In genomic region chr22:22926359-22927195, GRCh38 we compare ENCODE assay signal across 29 cellular contexts. TPM values are rescaled to one million over a fixed set of nuclear protein-coding genes. Genes with fewer than 3 reads are reported as not detected.
DNase-seq lines count a peak whose midpoint lies in the region; ATAC-seq, FAIRE-seq and TF ChIP-seq lines count a peak whose summit lies in the region.
"Had no signal": no experiment of that assay in that cellular context is flagged by ENCODE, and none has a peak within 500 bp of the region (broad histone marks: within the 10 kb centered on the region; RNA-seq: fewer than 3 reads in every experiment).

No MANE protein-coding gene starts in this region.

- no peaks in the 10 kb centered on the region for H3K27me3 ChIP-seq in OCI-LY1 (ENCODE audit: insufficient read depth, low read length)
- H3K27me3 ChIP-seq in H1 (replicated peaks in 1 of 4; ENCODE audit: control insufficient read depth in 3 of 4, extremely low read depth in 1 of 4, insufficient read depth in 3 of 4, low read length in 3 of 4) = peaks cover 0 to 11% (median 10%) of the 10 kb centered on the region in 4 experiments; a peak in 6 of 7 replicates
- H3K27me3 ChIP-seq: cardiac muscle cell, testis had no signal

- H3K4me1 Mint-ChIP-seq in activated naive CD4-positive, alpha-beta T cell treated with anti-CD3 and anti-CD28 coated beads, Interleukin-2, amount 10 ng/mL, durations not matched to agents 7 days and 5 days = peaks cover 63% of the 10 kb centered on the region
- H3K4me1 Mint-ChIP-seq in stimulated activated memory B cell treated with anti-CD40 and anti-IgM and Interleukin-4, amounts not matched to agents 10 μg/mL and 1 μg/mL and 100 μg/mL, for 72 hours = peaks cover 95% of the 10 kb centered on the region

- H3K14ac ChIP-seq in H1 (ENCODE audit: insufficient read length) = no peak overlapping the region

- H3F3A ChIP-seq in OCI-LY1 (ENCODE audit: insufficient read depth, low read length) = peaks cover 12% of the 10 kb centered on the region; the same call in 1 of the 2 replicates

- no peaks in the 10 kb centered on the region for H3K23me2 ChIP-seq in H1 (ENCODE audit: low read depth, low read length)

- no peak for ATAC-seq in stimulated activated memory B cell treated with anti-CD40 and anti-IgM and Interleukin-4, amounts not matched to agents 10 μg/mL and 1 μg/mL and 100 μg/mL, for 72 hours
- no peak for ATAC-seq in GM19324 (IDR thresholded peaks at IDR 0.05; ENCODE audit: low FRiP score, unreplicated experiment)
- ATAC-seq: CD8-positive, alpha-beta T cell; naive thymus-derived CD8-positive, alpha-beta T cell had no signal

- H3K36me3 ChIP-seq in OCI-LY1 (ENCODE audit: insufficient read depth, low read length) (no peaks in the 10 kb centered on the region), H1 (ENCODE audit: control insufficient read depth in 2 of 4, insufficient read depth in 4 of 4, low read length in 3 of 4) (no peaks in the 10 kb centered on the region)
- H3K36me3 ChIP-seq: cardiac muscle cell, sigmoid colon had no signal

- FAIRE-seq in H1 (lab: Jason Lieb, UNC) = no peak
- FAIRE-seq: GM19239, RCC 7860 had no signal

- H4K5ac ChIP-seq in H1 (ENCODE audit: insufficient read length, low read depth, low read length) = no peak overlapping the region

- H3K9me3 ChIP-seq in OCI-LY1 (ENCODE audit: low read length) = no peaks in the 10 kb centered on the region
- peaks cover 26 to 89% of the 10 kb centered on the region in 2 experiments for H3K9me3 ChIP-seq in H1 (ENCODE audit: insufficient read depth in 2 of 2, low read depth in 1 of 2, low read length in 1 of 2)
- H3K9me3 ChIP-seq: sigmoid colon, testis had no signal

- H4K20me1 ChIP-seq in OCI-LY1 (ENCODE audit: insufficient read depth, low read length) (no peaks in the 10 kb centered on the region), H1 (replicated peaks in 1 of 2; ENCODE audit: control insufficient read depth in 1 of 2, insufficient read depth in 2 of 2, low read length in 2 of 2) (no peaks in the 10 kb centered on the region)

- H3K4me2 ChIP-seq in OCI-LY1 (ENCODE audit: low read length) (peak overlapping the region; percentile 39; the same call in 1 of the 2 replicates), H1 (ENCODE audit: insufficient read depth in 1 of 2, low read depth in 2 of 2, low read length in 2 of 2) (no peak overlapping the region)

- no peak overlapping the region for H3K18ac ChIP-seq in H1 (ENCODE audit: extremely low read depth, low read length)

- peak overlapping the region; percentile 23; the same call in 1 of the 2 replicates for H2BK12ac ChIP-seq in H1 (ENCODE audit: low read depth, low read length)

- CTCF ChIA-PET in activated naive CD4-positive, alpha-beta T cell treated with anti-CD3 and anti-CD28 coated beads, Interleukin-2, amount 10 ng/mL, durations not matched to agents 7 days and 5 days (lab: Charles Lee) = no interaction called here
- CTCF ChIA-PET in H1 (lab: Charles Lee; ENCODE audit: partially characterized antibody) = no interaction called here

- H3K79me2 ChIP-seq in OCI-LY1 (ENCODE audit: insufficient read depth, low read length) = no peaks in the 10 kb centered on the region
- H3K79me2 ChIP-seq in H1 (ENCODE audit: control insufficient read depth in 1 of 2, insufficient read depth in 2 of 2, low read length in 2 of 2) = no peaks in the 10 kb centered on the region

- H3K9ac ChIP-seq in OCI-LY1 (ENCODE audit: low read length) = peak overlapping the region; percentile 97
- H3K9ac ChIP-seq in H1 (replicated peaks in 1 of 4; ENCODE audit: extremely low read depth in 1 of 4, low read depth in 3 of 4, low read length in 3 of 4) = no peak overlapping the region

- no peaks in the 10 kb centered on the region for H3K9me2 ChIP-seq in OCI-LY1 (ENCODE audit: low read depth, low read length)

- no peak overlapping the region for H2BK120ac ChIP-seq in H1 (replicated peaks; ENCODE audit: low read depth, low read length)

- H3K27ac Mint-ChIP-seq in activated naive CD4-positive, alpha-beta T cell treated with anti-CD3 and anti-CD28 coated beads, Interleukin-2, amount 10 ng/mL, durations not matched to agents 7 days and 5 days = peak overlapping the region; percentile 49
- H3K27ac Mint-ChIP-seq in stimulated activated memory B cell treated with anti-CD40 and anti-IgM and Interleukin-4, amounts not matched to agents 10 μg/mL and 1 μg/mL and 100 μg/mL, for 72 hours = peak overlapping the region; percentile 83
- H3K27ac Mint-ChIP-seq: CD8-positive, alpha-beta T cell had no signal

- TF ChIP-seq RAD21 in H1 (IDR thresholded peaks at IDR 0.05 in 1 of 2, conservative IDR thresholded peaks at IDR 0.05 in 1 of 2; ENCODE audit: low read depth in 2 of 2, low read length in 2 of 2) = no peak

- no peak for TF ChIP-seq CTCF in OCI-LY1 (IDR thresholded peaks at IDR 0.05; ENCODE audit: low read length)
- TF ChIP-seq CTCF in H1 (IDR thresholded peaks at IDR 0.05; ENCODE audit: control extremely low read depth in 1 of 3, insufficient read depth in 1 of 3, low read depth in 1 of 3, low read length in 3 of 3) = no peak

- H3K27ac ChIP-seq in OCI-LY1 (ENCODE audit: low read depth, low read length, poor library complexity, severe bottlenecking) (peak overlapping the region; percentile 99), H1 (ENCODE audit: low read depth, low read length) (no peak overlapping the region)
- H3K27ac ChIP-seq: cardiac muscle cell, sigmoid colon, testis had no signal

- H3K4me1 ChIP-seq in OCI-LY1 (ENCODE audit: insufficient read depth, low read length, severe bottlenecking) (peaks cover 99% of the 10 kb centered on the region), H1 (replicated peaks in 1 of 4; ENCODE audit: control insufficient read depth in 3 of 4, insufficient read depth in 4 of 4, low read length in 3 of 4) (peaks cover 0 to 11% (median 0%) of the 10 kb centered on the region in 4 experiments; a peak in 1 of 7 replicates)
- H3K4me1 ChIP-seq: sigmoid colon, testis had no signal

- no peak overlapping the region for H3K56ac ChIP-seq in H1 (replicated peaks; ENCODE audit: insufficient read length, low read depth, low read length)

- no peak overlapping the region for H2BK20ac ChIP-seq in H1 (ENCODE audit: low read length)

- H2BK15ac ChIP-seq in H1 (ENCODE audit: low read length) = no peak overlapping the region

- POLR2A ChIA-PET in H1 (lab: Charles Lee; ENCODE audit: partially characterized antibody) = no interaction called here

- peak overlapping the region; percentile 89 for H4K91ac ChIP-seq in H1 (replicated peaks; ENCODE audit: insufficient read length, low read length)

- H3K4me3 ChIP-seq in OCI-LY1 (ENCODE audit: low read depth, low read length, poor library complexity, severe bottlenecking) (no peak overlapping the region), H1 (ENCODE audit: extremely low read depth in 1 of 4, insufficient read depth in 2 of 4, low read depth in 3 of 4, low read length in 4 of 4) (no peak overlapping the region)
- H3K4me3 ChIP-seq: cardiac muscle cell, sigmoid colon, testis had no signal

- H4K8ac ChIP-seq in H1 (ENCODE audit: extremely low read depth, insufficient read depth, low read length) = peak overlapping the region; percentile 40; the same call in 1 of the 2 replicates

- H3K4me3 Mint-ChIP-seq in activated naive CD4-positive, alpha-beta T cell treated with anti-CD3 and anti-CD28 coated beads, Interleukin-2, amount 10 ng/mL, durations not matched to agents 7 days and 5 days = no peak overlapping the region
- no peak overlapping the region for H3K4me3 Mint-ChIP-seq in stimulated activated memory B cell treated with anti-CD40 and anti-IgM and Interleukin-4, amounts not matched to agents 10 μg/mL and 1 μg/mL and 100 μg/mL, for 72 hours
- H3K4me3 Mint-ChIP-seq: CD8-positive, alpha-beta T cell; naive thymus-derived CD8-positive, alpha-beta T cell had no signal

- no peaks in the 10 kb centered on the region for H3K9me3 Mint-ChIP-seq in activated naive CD4-positive, alpha-beta T cell treated with anti-CD3 and anti-CD28 coated beads, Interleukin-2, amount 10 ng/mL, durations not matched to agents 7 days and 5 days
- H3K9me3 Mint-ChIP-seq in stimulated activated memory B cell treated with anti-CD40 and anti-IgM and Interleukin-4, amounts not matched to agents 10 μg/mL and 1 μg/mL and 100 μg/mL, for 72 hours = no peaks in the 10 kb centered on the region
- H3K9me3 Mint-ChIP-seq: CD8-positive, alpha-beta T cell; naive thymus-derived CD8-positive, alpha-beta T cell had no signal

- no peak overlapping the region; the same call in 1 of the 2 replicates for H2BK5ac ChIP-seq in H1 (ENCODE audit: low read depth, low read length)

- no peaks in the 10 kb centered on the region for H3K36me3 Mint-ChIP-seq in activated naive CD4-positive, alpha-beta T cell treated with anti-CD3 and anti-CD28 coated beads, Interleukin-2, amount 10 ng/mL, durations not matched to agents 7 days and 5 days
- H3K36me3 Mint-ChIP-seq in stimulated activated memory B cell treated with anti-CD40 and anti-IgM and Interleukin-4, amounts not matched to agents 10 μg/mL and 1 μg/mL and 100 μg/mL, for 72 hours = no peaks in the 10 kb centered on the region
- H3K36me3 Mint-ChIP-seq: CD8-positive, alpha-beta T cell; naive thymus-derived CD8-positive, alpha-beta T cell had no signal

- TF ChIP-seq EP300 in H1 (IDR thresholded peaks at IDR 0.05; ENCODE audit: borderline replicate concordance in 1 of 2, low read depth in 2 of 2, low read length in 2 of 2) = no peak

- 73% methylated on average over 12 of the region's 14 CpGs; no CpG with 5 or more reads in 1 of the 2 experiments for WGBS in H1 (ENCODE audit: extremely low coverage in 1 of 2, insufficient coverage in 1 of 2, insufficient read length in 1 of 2, insufficient replicate concordance in 2 of 2, low coverage in 1 of 2, low lambda C conversion rate in 2 of 2, missing lambda C conversion rate in 1 of 2), 2 experiments

- H3K79me1 ChIP-seq in H1 (ENCODE audit: low read depth, low read length) = no peaks in the 10 kb centered on the region

- no peak overlapping the region for H3K23ac ChIP-seq in H1 (ENCODE audit: insufficient read length)

- H3K4ac ChIP-seq in H1 (replicated peaks; ENCODE audit: insufficient read length, low read depth, low read length) = no peak overlapping the region

- peaks cover 51% of the 10 kb centered on the region for H3K27me3 Mint-ChIP-seq in activated naive CD4-positive, alpha-beta T cell treated with anti-CD3 and anti-CD28 coated beads, Interleukin-2, amount 10 ng/mL, durations not matched to agents 7 days and 5 days
- no peaks in the 10 kb centered on the region for H3K27me3 Mint-ChIP-seq in stimulated activated memory B cell treated with anti-CD40 and anti-IgM and Interleukin-4, amounts not matched to agents 10 μg/mL and 1 μg/mL and 100 μg/mL, for 72 hours

- DNase-seq in activated naive CD4-positive, alpha-beta T cell treated with anti-CD3 and anti-CD28 coated beads, Interleukin-2, amount 10 ng/mL, durations not matched to agents 7 days and 5 days = no peak
- no peak for DNase-seq in activated naive CD4-positive, alpha-beta T cell (lab: John Stamatoyannopoulos, UW)
- DNase-seq in H1 (ENCODE audit: low read depth in 1 of 2, low spot score in 2 of 2) (no peak), SW480 (ENCODE audit: low spot score) (no peak)
- no peak for DNase-seq in activated effector memory CD4-positive, alpha-beta T cell treated with anti-CD3 and anti-CD28 coated beads, Interleukin-2, amount 50 U/mL, for 16 hours
- DNase-seq: activated CD8-positive, alpha-beta memory T cell treated with anti-CD3 and anti-CD28 coated beads, Interleukin-2, amount 50 U/mL, for 48 hours; activated naive CD4-positive, alpha-beta T cell treated with Interleukin-2 at 50 U/mL for 16 hours; CD8-positive, alpha-beta T cell; dermis blood vessel endothelial cell; DMS53; GOT3; KBM-7; MV-4-11; naive thymus-derived CD8-positive, alpha-beta T cell; NCI-H1694 treated with DMSO at 0.1 percent for 48 hours; NCI-H748 treated with DMSO at 0.1 percent for 48 hours; sigmoid colon; T-helper 9 cell; testis had no signal

- no peak overlapping the region for H2AK5ac ChIP-seq in H1 (ENCODE audit: low read depth, low read length)

- H2AFZ ChIP-seq in OCI-LY1 (ENCODE audit: low read length) (no peak overlapping the region), H1 (ENCODE audit: low read length) (no peak overlapping the region)

- no peak for TF ChIP-seq POLR2A in H1 (IDR thresholded peaks at IDR 0.05; ENCODE audit: control extremely low read depth in 1 of 2, low read depth in 2 of 2, low read length in 2 of 2)

RNA-seq across cellular contexts. Expression of gene IGLL5, which starts 39.0 kb away (rescaled TPM):
- not detected in 2 replicates for total RNA-seq in H1 (2021; fragmentation: NEBNext Ultra II Directional; extraction: Animal tissue kit (Norgen Biotek cat#: 25700))
- polyA plus RNA-seq in H1 (2011; rRNA removed) = not detected in 2 replicates
- not detected for polyA plus RNA-seq in H1 (2011; cell fraction: cytosol; rRNA removed)
- not detected for polyA plus RNA-seq in H1 (2011; cell fraction: nucleus; rRNA removed)
- polyA plus RNA-seq in H1 (2012, experiment 1 of 2) = not detected in 4 replicates
- polyA plus RNA-seq in H1 (2012, experiment 2 of 2) = not detected
- polyA plus RNA-seq in H1 (2013, experiment 1 of 2) = not detected
- polyA plus RNA-seq in H1 (2013, experiment 2 of 2) = not detected
- polyA minus RNA-seq in H1 (2011; rRNA and poly(A)+ RNA removed) = not detected in 2 replicates
- not detected for polyA minus RNA-seq in H1 (2011; cell fraction: cytosol; rRNA and poly(A)+ RNA removed)
- polyA minus RNA-seq in H1 (2011; cell fraction: nucleus; rRNA and poly(A)+ RNA removed) = not detected
- total RNA-seq: cardiac muscle cell, dermis blood vessel endothelial cell, fibroblast of villous mesenchyme, kidney epithelial cell, mesenteric fat pad, SK-MEL-5 had no signal
- polyA plus RNA-seq: cardiac muscle cell had no signal
